8 cellular contexts compared by ENCODE assay signal in genomic region chr1:156021087-156021416, GRCh38. TPM values are rescaled to one million over a fixed set of nuclear protein-coding genes. Genes with fewer than 3 reads are reported as not detected.
DNase-seq lines count a peak whose midpoint lies in the region; ATAC-seq, FAIRE-seq and TF ChIP-seq lines count a peak whose summit lies in the region.

No MANE protein-coding gene starts in this region.

- TF ChIP-seq POLR2A in GM12878 (IDR thresholded peaks at IDR 0.05; ENCODE audit: low read depth, low read length) (no peak), upper lobe of left lung (IDR thresholded peaks at IDR 0.05) (no peak)

- peak overlapping the region; percentile 93 for H2AFZ ChIP-seq in GM12878 (ENCODE audit: control insufficient read depth, low read depth, low read length)

- SMC1A ChIA-PET in GM12878 (lab: Charles Lee; ENCODE audit: uncharacterized antibody, unreplicated experiment), result interaction anchor here (0.9 to 2.5 kb wide), 7 partner anchors 9 to 184 kb away, joined by 3 to 14 read pairs (median 4); partner anchors contain the start of gene SYT11

- BruUV-seq in GM12878 (replicated peaks; lab: Mats Ljungman, UMichigan), result no TSS peak

- CTCF ChIA-PET in GM12878 (lab: Yijun Ruan, JAX), result interaction anchor here (0.6 to 3.4 kb wide), 6 partner anchors 31 to 296 kb away, joined by 3 to 14 read pairs (median 6); no protein-coding TSS in a partner anchor

- no peaks in the 10 kb centered on the region for H4K20me1 ChIP-seq in GM12878 (ENCODE audit: control insufficient read depth, insufficient read depth)

- intact Hi-C loops in GM12878 (cut with micrococcal nuclease; ENCODE audit: unreplicated experiment), result loop anchor here (2.0 kb wide), 1 partner anchor 34 kb away; the partner anchor contains the start of gene LAMTOR2

- peaks cover 4 to 7% of the 10 kb centered on the region in 2 experiments for H3K36me3 ChIP-seq in GM12878 (ENCODE audit: control insufficient read depth in 2 of 2, insufficient read depth in 2 of 2, low read length in 1 of 2)
- H3K36me3 ChIP-seq in mesendoderm (ENCODE audit: control insufficient read depth, insufficient read depth, low read length), result peaks cover 6% of the 10 kb centered on the region
- peaks cover 3 to 38% (median 18%) of the 10 kb centered on the region in 4 donors for H3K36me3 ChIP-seq in upper lobe of left lung

- H3K4me1 ChIP-seq in GM12878 (ENCODE audit: control insufficient read depth, insufficient read depth, low read length) (peaks cover 6% of the 10 kb centered on the region), mesendoderm (ENCODE audit: control insufficient read depth, low read depth, low read length) (peaks cover 2% of the 10 kb centered on the region), upper lobe of left lung (peaks cover 12 to 29% (median 19%) of the 10 kb centered on the region in 4 donors)

- H2BK15ac ChIP-seq in mesendoderm (replicated peaks; ENCODE audit: low read depth), result no peak overlapping the region

- ATAC-seq in GM12878, result no peak
- ATAC-seq in upper lobe of left lung (ENCODE audit: low FRiP score in 2 of 2), result no peak

- POLR2A ChIA-PET in GM12878 (lab: Charles Lee), result interaction anchor here (0.6 to 1.2 kb wide), 2 partner anchors 34 to 46 kb away, joined by 3 to 6 read pairs; no protein-coding TSS in a partner anchor

- no peaks in the 10 kb centered on the region; a peak in 1 of 4 replicates for H3K27me3 ChIP-seq in GM12878 (replicated peaks in 1 of 2; ENCODE audit: control insufficient read depth in 2 of 2, insufficient read depth in 2 of 2, low read length in 1 of 2)
- no peaks in the 10 kb centered on the region for H3K27me3 ChIP-seq in mesendoderm (ENCODE audit: insufficient read depth, low read length, poor library complexity)
- no peaks in the 10 kb centered on the region for H3K27me3 ChIP-seq in upper lobe of left lung

- peak overlapping the region; percentile 92; the same call in 1 of the 2 replicates for H3K4me3 ChIP-seq in GM12878
- H3K4me3 ChIP-seq in mesendoderm (ENCODE audit: low read length), result no peak overlapping the region
- H3K4me3 ChIP-seq in upper lobe of left lung, result peak overlapping the region in 3 of 4 donors; percentile 67 to 97 (median 72)

- H3K27ac ChIP-seq in GM12878 (ENCODE audit: control insufficient read depth, insufficient read depth), result 0 out of 2 replicates have a peak overlapping the region, but pooled peaks have one; percentile 78
- H3K27ac ChIP-seq in mesendoderm (ENCODE audit: low read depth, low read length), result no peak overlapping the region
- H3K27ac ChIP-seq in upper lobe of left lung, result peak overlapping the region in 3 of 4 donors; percentile 89 to 91 (median 90)

- H2AK5ac ChIP-seq in mesendoderm (ENCODE audit: low read length), result no peak overlapping the region

- TF ChIP-seq EP300 in GM12878 (IDR thresholded peaks at IDR 0.05; ENCODE audit: borderline replicate concordance in 1 of 2, control insufficient read depth in 1 of 2, low read depth in 2 of 2, low read length in 2 of 2), result no peak
- TF ChIP-seq EP300 in upper lobe of left lung (IDR thresholded peaks at IDR 0.05), result no peak

- H3K18ac ChIP-seq in mesendoderm (ENCODE audit: low read length), result no peak overlapping the region

- H2BK120ac ChIP-seq in mesendoderm (ENCODE audit: low read depth, low read length), result no peak overlapping the region

- H3K23ac ChIP-seq in mesendoderm (ENCODE audit: low read length), result no peak overlapping the region

- no peak for TF ChIP-seq CTCF in GM12878 (IDR thresholded peaks at IDR 0.05 in 2 of 3, conservative IDR thresholded peaks at IDR 0.05 in 1 of 3; ENCODE audit: control insufficient read depth in 2 of 3, extremely low read depth in 1 of 3, insufficient read depth in 1 of 3, low read depth in 3 of 3, low read length in 3 of 3)
- TF ChIP-seq CTCF in upper lobe of left lung (IDR thresholded peaks at IDR 0.05), result no peak

- H3K9ac ChIP-seq in GM12878 (ENCODE audit: control insufficient read depth, insufficient read depth, low read length) (peak overlapping the region; percentile 91), mesendoderm (ENCODE audit: low read length) (peak overlapping the region; percentile 40)

- TF ChIP-seq RAD21 in GM12878 (IDR thresholded peaks at IDR 0.05; ENCODE audit: insufficient read depth, low read depth, low read length), result no peak

- H3K36me3 Mint-ChIP-seq in activated naive CD4-positive, alpha-beta T cell treated with anti-CD3 and anti-CD28 coated beads, Interleukin-2, amount 50 U/mL, for 24 hours, result peaks cover 15% of the 10 kb centered on the region

- peak overlapping the region; percentile 91 for H3K27ac Mint-ChIP-seq in activated naive CD4-positive, alpha-beta T cell treated with anti-CD3 and anti-CD28 coated beads, Interleukin-2, amount 50 U/mL, for 24 hours

- 0% methylated on average over 5 of the region's 5 CpGs for WGBS in GM12878 (ENCODE audit: insufficient coverage, insufficient replicate concordance, low lambda C conversion rate, missing lambda C conversion rate)
- WGBS in mesendoderm (ENCODE audit: extremely low coverage, insufficient coverage, low lambda C conversion rate), result no CpG with 5 or more reads among the region's 5 CpGs
- 2 to 3% methylated on average over 5 of the region's 5 CpGs for WGBS in upper lobe of left lung, 2 donors

- H3K4me1 Mint-ChIP-seq in activated naive CD4-positive, alpha-beta T cell treated with anti-CD3 and anti-CD28 coated beads, Interleukin-2, amount 50 U/mL, for 24 hours, result peaks cover 39% of the 10 kb centered on the region

- in situ Hi-C loops in GM12878 (cut with MboI), result no loop called here

- no peaks in the 10 kb centered on the region for H3K9me3 ChIP-seq in GM12878 (replicated peaks; ENCODE audit: control insufficient read depth, insufficient read depth, low read length)
- no peaks in the 10 kb centered on the region for H3K9me3 ChIP-seq in upper lobe of left lung

- RAD21 ChIA-PET in GM12878 (lab: Charles Lee; ENCODE audit: unreplicated experiment), result interaction anchor here (1.0 to 1.7 kb wide), 4 partner anchors 31 to 289 kb away, joined by 3 to 6 read pairs (median 4); no protein-coding TSS in a partner anchor

- FAIRE-seq in GM12878 (lab: Jason Lieb, UNC), result no peak

- no peaks in the 10 kb centered on the region for H3K9me3 Mint-ChIP-seq in activated naive CD4-positive, alpha-beta T cell treated with anti-CD3 and anti-CD28 coated beads, Interleukin-2, amount 50 U/mL, for 24 hours

- no peaks in the 10 kb centered on the region for H3K27me3 Mint-ChIP-seq in activated naive CD4-positive, alpha-beta T cell treated with anti-CD3 and anti-CD28 coated beads, Interleukin-2, amount 50 U/mL, for 24 hours

- DNase-seq in activated naive CD4-positive, alpha-beta T cell treated with Interleukin-2 at 50 U/mL for 16 hours, result no peak
- DNase-seq in GM12878 (ENCODE audit: low read depth, low spot score) (no peak), mesendoderm (no peak), upper lobe of left lung (no peak), NCI-H510A (lab: John Stamatoyannopoulos, UW) (no peak), UCSD-AML1 (lab: John Stamatoyannopoulos, UW; ENCODE audit: unreplicated experiment) (no peak), dermis blood vessel endothelial cell (no peak)

- no peak overlapping the region for H4K5ac ChIP-seq in mesendoderm (ENCODE audit: low read length)

- no peak overlapping the region for H3K4ac ChIP-seq in mesendoderm (ENCODE audit: low read depth, low read length)

- H3K79me2 ChIP-seq in GM12878 (ENCODE audit: control insufficient read depth, insufficient read depth, low read length), result peaks cover 23% of the 10 kb centered on the region
- H3K79me2 ChIP-seq in mesendoderm (ENCODE audit: control insufficient read depth, insufficient read depth, low read length), result peaks cover 20% of the 10 kb centered on the region

- peaks cover 9% of the 10 kb centered on the region for H3K79me1 ChIP-seq in mesendoderm (ENCODE audit: low read length)

- H3K4me3 Mint-ChIP-seq in activated naive CD4-positive, alpha-beta T cell treated with anti-CD3 and anti-CD28 coated beads, Interleukin-2, amount 50 U/mL, for 24 hours, result peak overlapping the region; percentile 94

- no peak overlapping the region for H4K8ac ChIP-seq in mesendoderm (ENCODE audit: low read depth, low read length)

- no peak overlapping the region for H2BK5ac ChIP-seq in mesendoderm (ENCODE audit: low read length)

- H3K4me2 ChIP-seq in GM12878 (ENCODE audit: control insufficient read depth, insufficient read depth), result peak overlapping the region; percentile 56
- peak overlapping the region; percentile 23 for H3K4me2 ChIP-seq in mesendoderm (ENCODE audit: low read length)

- no peak overlapping the region for H3K56ac ChIP-seq in mesendoderm (ENCODE audit: low read length)

RNA-seq across cellular contexts. Expression of gene SSR2, which starts 0.3 kb away (rescaled TPM):
- 117 and 134 TPM in 2 replicates for total RNA-seq in GM12878 (2013; cell fraction: nucleolus; rRNA removed)
- total RNA-seq in GM12878 (2014; rRNA removed), result 304 and 309 TPM in 2 replicates
- 253 and 257 TPM in 2 replicates for total RNA-seq in GM12878 (2014; rRNA removed; fragmentation: Illumina TruSeq; extraction: Trizol)
- total RNA-seq in GM12878 (2021), result 207 and 208 TPM in 2 replicates
- polyA plus RNA-seq in GM12878 (2011; ENCODE audit: low read depth), result 419 TPM
- 434 and 553 TPM in 2 replicates for polyA plus RNA-seq in GM12878 (2011; rRNA removed)
- polyA plus RNA-seq in GM12878 (2011; cell fraction: cytosol; rRNA removed), result 648 and 1,046 TPM in 2 replicates
- polyA plus RNA-seq in GM12878 (2011; cell fraction: nucleus; rRNA removed), result 186 and 215 TPM in 2 replicates
- 316 TPM in 2 replicates for polyA plus RNA-seq in GM12878 (2012)
- polyA plus RNA-seq in GM12878 (2014; fragmentation: Illumina TruSeq; extraction: Trizol), result 443 and 504 TPM in 2 replicates
- 100 to 1,000 TPM; 395 to 407 TPM for polyA plus RNA-seq in GM12878 (2014; fragmentation: Nextera tagmentation; extraction: Ambion mirVana)
- 300 and 320 TPM in 2 replicates for polyA plus RNA-seq in GM12878 (2014; rRNA removed)
- 100 to 1,000 TPM; 226 to 238 TPM for polyA plus RNA-seq in GM12878 (2016; fragmentation: Nextera tagmentation; extraction: Ambion mirVana)
- polyA minus RNA-seq in GM12878 (2011; rRNA and poly(A)+ RNA removed), result 366 and 382 TPM in 2 replicates
- 76.2 and 86.9 TPM in 2 replicates for polyA minus RNA-seq in GM12878 (2011; cell fraction: cytosol; rRNA and poly(A)+ RNA removed)
- polyA minus RNA-seq in GM12878 (2011; cell fraction: nucleus; rRNA and poly(A)+ RNA removed), result 32.3 and 40.9 TPM in 2 replicates
- 289 TPM for polyA plus RNA-seq in mesendoderm (2013, experiment 1 of 2)
- 291 TPM for polyA plus RNA-seq in mesendoderm (2013, experiment 2 of 2)
- 100 to 1,000 TPM in 5 of 6 donors, 10 to 100 TPM in 1; 66.0 to 395 (median 228) TPM for total RNA-seq in upper lobe of left lung
- total RNA-seq in dermis blood vessel endothelial cell, result 516 and 723 TPM in 2 replicates

RNA-seq across cellular contexts. Expression of gene UBQLN4, which starts 32.5 kb away (rescaled TPM):
- total RNA-seq in GM12878 (2013; cell fraction: nucleolus; rRNA removed), result 18.7 and 22.9 TPM in 2 replicates
- 18.7 and 19.6 TPM in 2 replicates for total RNA-seq in GM12878 (2014; rRNA removed)
- 14.9 and 15.9 TPM in 2 replicates for total RNA-seq in GM12878 (2014; rRNA removed; fragmentation: Illumina TruSeq; extraction: Trizol)
- total RNA-seq in GM12878 (2021), result 31.9 and 37.3 TPM in 2 replicates
- polyA plus RNA-seq in GM12878 (2011; ENCODE audit: low read depth), result 10.7 TPM
- polyA plus RNA-seq in GM12878 (2011; rRNA removed), result 32.5 and 44.6 TPM in 2 replicates
- polyA plus RNA-seq in GM12878 (2011; cell fraction: cytosol; rRNA removed), result 46.6 and 47.7 TPM in 2 replicates
- 58.1 and 61.3 TPM in 2 replicates for polyA plus RNA-seq in GM12878 (2011; cell fraction: nucleus; rRNA removed)
- 16.0 and 17.0 TPM in 2 replicates for polyA plus RNA-seq in GM12878 (2012)
- 24.9 and 27.3 TPM in 2 replicates for polyA plus RNA-seq in GM12878 (2014; fragmentation: Illumina TruSeq; extraction: Trizol)
- 10 to 100 TPM; 10.0 to 17.3 TPM for polyA plus RNA-seq in GM12878 (2014; fragmentation: Nextera tagmentation; extraction: Ambion mirVana)
- 31.2 and 32.8 TPM in 2 replicates for polyA plus RNA-seq in GM12878 (2014; rRNA removed)
- 10 to 100 TPM; 18.9 to 20.6 TPM for polyA plus RNA-seq in GM12878 (2016; fragmentation: Nextera tagmentation; extraction: Ambion mirVana)
- 41.8 and 53.6 TPM in 2 replicates for polyA minus RNA-seq in GM12878 (2011; rRNA and poly(A)+ RNA removed)
- polyA minus RNA-seq in GM12878 (2011; cell fraction: cytosol; rRNA and poly(A)+ RNA removed), result 19.4 and 19.9 TPM in 2 replicates
- polyA minus RNA-seq in GM12878 (2011; cell fraction: nucleus; rRNA and poly(A)+ RNA removed), result 9.3 and 15.1 TPM in 2 replicates
- 31.9 TPM for polyA plus RNA-seq in mesendoderm (2013, experiment 1 of 2)
- polyA plus RNA-seq in mesendoderm (2013, experiment 2 of 2), result 31.5 TPM
- 10 to 100 TPM; 22.2 to 39.8 (median 24.5) TPM for total RNA-seq in upper lobe of left lung
- 16.3 and 23.4 TPM in 2 replicates for total RNA-seq in dermis blood vessel endothelial cell

RNA-seq across cellular contexts. Expression of gene LAMTOR2, which starts 33.5 kb away (rescaled TPM):
- total RNA-seq in GM12878 (2013; cell fraction: nucleolus; rRNA removed), result 9.0 and 11.7 TPM in 2 replicates
- total RNA-seq in GM12878 (2014; rRNA removed), result 76.3 and 90.3 TPM in 2 replicates
- 77.3 and 80.2 TPM in 2 replicates for total RNA-seq in GM12878 (2014; rRNA removed; fragmentation: Illumina TruSeq; extraction: Trizol)
- 73.5 and 73.9 TPM in 2 replicates for total RNA-seq in GM12878 (2021)
- polyA plus RNA-seq in GM12878 (2011; ENCODE audit: low read depth), result 65.1 TPM
- 37.4 and 72.0 TPM in 2 replicates for polyA plus RNA-seq in GM12878 (2011; rRNA removed)
- polyA plus RNA-seq in GM12878 (2011; cell fraction: cytosol; rRNA removed), result 132 and 162 TPM in 2 replicates
- polyA plus RNA-seq in GM12878 (2011; cell fraction: nucleus; rRNA removed), result 58.7 and 59.5 TPM in 2 replicates
- 58.4 and 65.5 TPM in 2 replicates for polyA plus RNA-seq in GM12878 (2012)
- 34.9 and 71.9 TPM in 2 replicates for polyA plus RNA-seq in GM12878 (2014; fragmentation: Illumina TruSeq; extraction: Trizol)
- 100 to 1,000 TPM; 225 to 264 TPM for polyA plus RNA-seq in GM12878 (2014; fragmentation: Nextera tagmentation; extraction: Ambion mirVana)
- 104 and 123 TPM in 2 replicates for polyA plus RNA-seq in GM12878 (2014; rRNA removed)
- 100 to 1,000 TPM; 139 to 160 TPM for polyA plus RNA-seq in GM12878 (2016; fragmentation: Nextera tagmentation; extraction: Ambion mirVana)
- 31.7 and 56.7 TPM in 2 replicates for polyA minus RNA-seq in GM12878 (2011; rRNA and poly(A)+ RNA removed)
- 13.7 and 14.2 TPM in 2 replicates for polyA minus RNA-seq in GM12878 (2011; cell fraction: cytosol; rRNA and poly(A)+ RNA removed)
- 16.6 and 17.5 TPM in 2 replicates for polyA minus RNA-seq in GM12878 (2011; cell fraction: nucleus; rRNA and poly(A)+ RNA removed)
- 58.6 TPM for polyA plus RNA-seq in mesendoderm (2013, experiment 1 of 2)
- 51.9 TPM for polyA plus RNA-seq in mesendoderm (2013, experiment 2 of 2)
- 10 to 100 TPM; 35.6 to 84.5 (median 68.8) TPM for total RNA-seq in upper lobe of left lung
- 69.3 and 103 TPM in 2 replicates for total RNA-seq in dermis blood vessel endothelial cell

RNA-seq across cellular contexts. Expression of gene RAB25, which starts 39.9 kb away (rescaled TPM):
- not detected in 2 replicates for total RNA-seq in GM12878 (2013; cell fraction: nucleolus; rRNA removed)
- total RNA-seq in GM12878 (2014; rRNA removed) (not detected in 2 replicates), GM12878 (2014; rRNA removed; fragmentation: Illumina TruSeq; extraction: Trizol) (not detected in 2 replicates), GM12878 (2021) (0.29 and 0.36 TPM in 2 replicates), upper lobe of left lung (100 to 1,000 TPM in 1 of 6 donors, 10 to 100 TPM in 5; 58.7 to 123 (median 88.9) TPM), dermis blood vessel endothelial cell (not detected in 2 replicates)
- polyA plus RNA-seq in GM12878 (2011; ENCODE audit: low read depth), result not detected
- polyA plus RNA-seq in GM12878 (2011; rRNA removed) (0.22 and 0.45 TPM in 2 replicates), GM12878 (2014; fragmentation: Illumina TruSeq; extraction: Trizol) (0.16 TPM in 1 of 2 replicates, not detected in the other), GM12878 (2014; fragmentation: Nextera tagmentation; extraction: Ambion mirVana) (not detected), GM12878 (2014; rRNA removed) (0.44 TPM in 1 of 2 replicates, not detected in the other), GM12878 (2016; fragmentation: Nextera tagmentation; extraction: Ambion mirVana) (not detected)
- 0.39 and 0.52 TPM in 2 replicates for polyA plus RNA-seq in GM12878 (2011; cell fraction: cytosol; rRNA removed)
- 0.25 TPM in 2 replicates for polyA plus RNA-seq in GM12878 (2011; cell fraction: nucleus; rRNA removed)
- 0.18 TPM in 1 of 2 replicates, not detected in the other for polyA plus RNA-seq in GM12878 (2012)
- polyA minus RNA-seq in GM12878 (2011; rRNA and poly(A)+ RNA removed), result 0.22 and 1.2 TPM in 2 replicates
- polyA minus RNA-seq in GM12878 (2011; cell fraction: cytosol; rRNA and poly(A)+ RNA removed), result not detected in 2 replicates
- polyA minus RNA-seq in GM12878 (2011; cell fraction: nucleus; rRNA and poly(A)+ RNA removed), result not detected in 2 replicates
- 49.9 TPM for polyA plus RNA-seq in mesendoderm (2013, experiment 1 of 2)
- polyA plus RNA-seq in mesendoderm (2013, experiment 2 of 2), result 48.3 TPM

RNA-seq across cellular contexts. Expression of gene ARHGEF2, which starts 42.7 kb away (rescaled TPM):
- 184 and 208 TPM in 2 replicates for total RNA-seq in GM12878 (2013; cell fraction: nucleolus; rRNA removed)
- total RNA-seq in GM12878 (2014; rRNA removed), result 71.2 and 84.4 TPM in 2 replicates
- total RNA-seq in GM12878 (2014; rRNA removed; fragmentation: Illumina TruSeq; extraction: Trizol), result 40.4 and 44.9 TPM in 2 replicates
- 113 and 116 TPM in 2 replicates for total RNA-seq in GM12878 (2021)
- 23.2 TPM for polyA plus RNA-seq in GM12878 (2011; ENCODE audit: low read depth)
- polyA plus RNA-seq in GM12878 (2011; rRNA removed), result 48.7 and 88.1 TPM in 2 replicates
- polyA plus RNA-seq in GM12878 (2011; cell fraction: cytosol; rRNA removed), result 48.3 and 60.5 TPM in 2 replicates
- 206 and 248 TPM in 2 replicates for polyA plus RNA-seq in GM12878 (2011; cell fraction: nucleus; rRNA removed)
- polyA plus RNA-seq in GM12878 (2012), result 53.2 and 56.8 TPM in 2 replicates
- polyA plus RNA-seq in GM12878 (2014; fragmentation: Illumina TruSeq; extraction: Trizol), result 64.4 and 80.8 TPM in 2 replicates
- 10 to 100 TPM in 1 of 2 experiments, 1 to 10 TPM in 1; 8.1 to 10.6 TPM for polyA plus RNA-seq in GM12878 (2014; fragmentation: Nextera tagmentation; extraction: Ambion mirVana)
- polyA plus RNA-seq in GM12878 (2014; rRNA removed), result 87.0 and 89.9 TPM in 2 replicates
- 10 to 100 TPM; 57.1 to 58.9 TPM for polyA plus RNA-seq in GM12878 (2016; fragmentation: Nextera tagmentation; extraction: Ambion mirVana)
- 109 and 114 TPM in 2 replicates for polyA minus RNA-seq in GM12878 (2011; rRNA and poly(A)+ RNA removed)
- 29.7 and 31.8 TPM in 2 replicates for polyA minus RNA-seq in GM12878 (2011; cell fraction: cytosol; rRNA and poly(A)+ RNA removed)
- 67.3 and 125 TPM in 2 replicates for polyA minus RNA-seq in GM12878 (2011; cell fraction: nucleus; rRNA and poly(A)+ RNA removed)
- 28.6 TPM for polyA plus RNA-seq in mesendoderm (2013, experiment 1 of 2)
- 27.5 TPM for polyA plus RNA-seq in mesendoderm (2013, experiment 2 of 2)
- 100 to 1,000 TPM; 198 to 969 (median 229) TPM for total RNA-seq in upper lobe of left lung
- total RNA-seq in dermis blood vessel endothelial cell, result 101 and 147 TPM in 2 replicates
